In the genomic region with DNA sequence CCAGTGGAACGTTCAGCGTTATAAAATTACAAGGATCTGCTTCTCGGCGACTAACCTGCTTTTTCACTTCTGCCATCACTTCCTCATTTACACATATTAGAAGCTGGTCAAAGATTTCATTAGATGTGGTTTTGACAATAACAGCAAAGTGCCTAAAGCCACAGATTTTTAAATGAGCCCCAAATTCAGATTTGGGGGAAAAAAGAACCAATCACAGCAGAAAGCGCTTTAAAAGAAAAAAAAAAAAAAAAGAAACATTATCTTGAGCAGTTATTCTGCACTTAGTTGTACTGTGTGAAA, we compare ENCODE assay signal across 8 cellular contexts.
A peak's percentile ranks its signal among the peaks of the same experiment; 100 is the strongest.
DNase-seq lines count a peak whose midpoint lies in the region; TF ChIP-seq lines count a peak whose summit lies in the region.

No MANE protein-coding gene starts in this region.

- H3K9me3 Mint-ChIP-seq in CD8-positive, alpha-beta memory T cell, result peaks cover 0 to 2% (median 0%) of the 10 kb centered on the region in 5 donors

- DNase-seq in GM10248 (ENCODE audit: extremely low spot score) (peak; percentile 25), HFF-Myc (ENCODE audit: extremely low read depth, low read depth) (no peak), SK-N-MC (ENCODE audit: low read depth, low spot score) (no peak), RKO (ENCODE audit: low spot score) (no peak), NCI-H82 treated with DMSO at 0.1 percent for 48 hours (lab: John Stamatoyannopoulos, UW; ENCODE audit: unreplicated experiment) (no peak)
- DNase-seq in activated naive CD4-positive, alpha-beta T cell (lab: John Stamatoyannopoulos, UW), result no peak
- DNase-seq in CD8-positive, alpha-beta memory T cell, result no peak

- TF ChIP-seq CTCF in GM10248 (IDR thresholded peaks at IDR 0.05; ENCODE audit: control extremely low read depth, extremely low read depth, low read depth, missing control alignments) (no peak), HFF-Myc (IDR thresholded peaks at IDR 0.05; ENCODE audit: low read depth, low read length, missing control alignments) (no peak)

- peak overlapping the region; percentile 96 for H3K27ac ChIP-seq in SK-N-MC
- peak overlapping the region; percentile 89 for H3K27ac ChIP-seq in muscle layer of duodenum (ENCODE audit: low read length)
- H3K27ac ChIP-seq in CD8-positive, alpha-beta memory T cell (ENCODE audit: low read depth, low read length), result no peak overlapping the region

- no peak overlapping the region for H3K27ac Mint-ChIP-seq in CD8-positive, alpha-beta memory T cell

- CTCF ChIA-PET in GM10248 (lab: Yijun Ruan, JAX), result interaction anchor here (1.0 kb wide), 1 partner anchor 11 kb away, joined by 3 read pairs; no protein-coding TSS in a partner anchor
- CTCF ChIA-PET in CD8-positive, alpha-beta memory T cell (lab: Charles Lee), result interaction anchor here (0.7 kb wide), 1 partner anchor 33 kb away, joined by 3 read pairs; no protein-coding TSS in a partner anchor

- no peaks in the 10 kb centered on the region for H3K36me3 Mint-ChIP-seq in CD8-positive, alpha-beta memory T cell

- no peaks in the 10 kb centered on the region for H3K27me3 ChIP-seq in muscle layer of duodenum (ENCODE audit: low read depth, low read length)
- no peaks in the 10 kb centered on the region for H3K27me3 ChIP-seq in CD8-positive, alpha-beta memory T cell (ENCODE audit: insufficient read depth, low read length, poor library complexity, severe bottlenecking)

- H3K4me3 Mint-ChIP-seq in CD8-positive, alpha-beta memory T cell, result no peak overlapping the region

- POLR2A ChIA-PET in GM10248 (lab: Yijun Ruan, JAX), result interaction anchor here (0.7 kb wide), 1 partner anchor 1170 kb away, joined by 6 read pairs; no protein-coding TSS in a partner anchor
- POLR2A ChIA-PET in CD8-positive, alpha-beta memory T cell (lab: Charles Lee), result no interaction called here

- H3K36me3 ChIP-seq in SK-N-MC (ENCODE audit: insufficient read depth, low read length) (no peaks in the 10 kb centered on the region), muscle layer of duodenum (ENCODE audit: control insufficient read depth in 1 of 2, insufficient read depth in 2 of 2, low read length in 2 of 2) (no peaks in the 10 kb centered on the region)
- H3K36me3 ChIP-seq in CD8-positive, alpha-beta memory T cell (ENCODE audit: insufficient read depth, low read length), result no peaks in the 10 kb centered on the region

- H3K9me3 ChIP-seq in SK-N-MC (ENCODE audit: low read depth, low read length) (no peaks in the 10 kb centered on the region), muscle layer of duodenum (ENCODE audit: control insufficient read depth in 1 of 2, low read length in 2 of 2) (no peaks in the 10 kb centered on the region)
- no peaks in the 10 kb centered on the region for H3K9me3 ChIP-seq in CD8-positive, alpha-beta memory T cell (ENCODE audit: low read length)

- H3K27me3 Mint-ChIP-seq in CD8-positive, alpha-beta memory T cell, result no peaks in the 10 kb centered on the region

- peak overlapping the region; percentile 76 for H3K9ac ChIP-seq in SK-N-MC (ENCODE audit: insufficient read length)

- H3K4me1 ChIP-seq in muscle layer of duodenum (ENCODE audit: control insufficient read depth in 1 of 2, insufficient read depth in 2 of 2, low read length in 2 of 2), result peaks cover 4 to 9% of the 10 kb centered on the region in 2 donors
- no peaks in the 10 kb centered on the region for H3K4me1 ChIP-seq in CD8-positive, alpha-beta memory T cell (ENCODE audit: insufficient read depth, low read length)

- H3K4me1 Mint-ChIP-seq in CD8-positive, alpha-beta memory T cell, result peaks cover 0 to 6% (median 4%) of the 10 kb centered on the region in 3 donors

- peak overlapping the region; percentile 37 for H3K4me3 ChIP-seq in HFF-Myc (replicated peaks; ENCODE audit: low read depth, low read length)
- peak overlapping the region; percentile 78 for H3K4me3 ChIP-seq in SK-N-MC
- peak overlapping the region in 1 of 2 donors; percentile 62 for H3K4me3 ChIP-seq in muscle layer of duodenum (ENCODE audit: low read depth in 1 of 2, low read length in 2 of 2)
- no peak overlapping the region for H3K4me3 ChIP-seq in CD8-positive, alpha-beta memory T cell (ENCODE audit: low read length)
